ENCODE assay signal across 8 cellular contexts in genomic region chr19:33374406-33374703, GRCh38. TPM values are rescaled to one million over a fixed set of nuclear protein-coding genes. Genes with fewer than 3 reads are reported as not detected.
DNase-seq lines count a peak whose midpoint lies in the region; ATAC-seq, FAIRE-seq and TF ChIP-seq lines count a peak whose summit lies in the region.

No MANE protein-coding gene starts in this region.

- H2AK5ac ChIP-seq in H1 (ENCODE audit: low read depth, low read length): no peak overlapping the region

- peaks cover 26 to 53% of the 10 kb centered on the region in 2 experiments for H3K79me2 ChIP-seq in H1 (ENCODE audit: control insufficient read depth in 1 of 2, insufficient read depth in 2 of 2, low read length in 2 of 2)

- H3K27me3 ChIP-seq in SJCRH30 (no peaks in the 10 kb centered on the region), H1 (replicated peaks in 1 of 4; ENCODE audit: control insufficient read depth in 3 of 4, extremely low read depth in 1 of 4, insufficient read depth in 3 of 4, low read length in 3 of 4) (no peaks in the 10 kb centered on the region)

- no peak overlapping the region for H2BK20ac ChIP-seq in H1 (ENCODE audit: low read length)

- no peak overlapping the region for H3K4ac ChIP-seq in H1 (replicated peaks; ENCODE audit: insufficient read length, low read depth, low read length)

- peaks cover 26 to 59% (median 52%) of the 10 kb centered on the region in 4 donors for H3K4me1 Mint-ChIP-seq in naive thymus-derived CD8-positive, alpha-beta T cell

- H2BK5ac ChIP-seq in H1 (ENCODE audit: low read depth, low read length): no peak overlapping the region

- no peak overlapping the region for H2BK15ac ChIP-seq in H1 (ENCODE audit: low read length)

- peak; percentile 35 for DNase-seq in stimulated activated CD4-positive, alpha-beta T cell treated with anti-CD3 and anti-CD28 coated beads, Interleukin-15, amount 100 ng/mL, for 24 hours
- DNase-seq in stimulated activated CD4-positive, alpha-beta T cell treated with anti-CD3 and anti-CD28 coated beads, Interleukin-1b, Interleukin-23, amount 100 ng/mL, for 48 hours: no peak
- peak; percentile 47 to 59 for DNase-seq in SJCRH30
- no peak for DNase-seq in H1 (ENCODE audit: low read depth in 1 of 2, low spot score in 2 of 2)
- DNase-seq in naive thymus-derived CD8-positive, alpha-beta T cell: no peak
- DNase-seq in NCI-H226: no peak

- H3K4me3 Mint-ChIP-seq in naive thymus-derived CD8-positive, alpha-beta T cell: peak overlapping the region; percentile 82 to 98 (median 90)

- CTCF ChIA-PET in H1 (lab: Charles Lee; ENCODE audit: partially characterized antibody): interaction anchor here (0.6 to 1.6 kb wide), 9 partner anchors 10 to 160 kb away, joined by 3 to 6 read pairs (median 3); no protein-coding TSS in a partner anchor

- ATAC-seq in naive thymus-derived CD8-positive, alpha-beta T cell: no peak
- ATAC-seq in HG03571 (IDR thresholded peaks at IDR 0.05; ENCODE audit: unreplicated experiment) (no peak), HG02571 (IDR thresholded peaks at IDR 0.05; ENCODE audit: unreplicated experiment) (no peak)

- TF ChIP-seq CTCF in H1 (IDR thresholded peaks at IDR 0.05; ENCODE audit: control extremely low read depth in 1 of 3, insufficient read depth in 1 of 3, low read depth in 1 of 3, low read length in 3 of 3): no peak

- H3K18ac ChIP-seq in H1 (ENCODE audit: extremely low read depth, low read length): no peak overlapping the region

- H3K27ac Mint-ChIP-seq in naive thymus-derived CD8-positive, alpha-beta T cell: peak overlapping the region; percentile 58 to 92 (median 86)

- peaks cover 11% of the 10 kb centered on the region for H3K79me1 ChIP-seq in H1 (ENCODE audit: low read depth, low read length)

- POLR2A ChIA-PET in H1 (lab: Charles Lee; ENCODE audit: partially characterized antibody): interaction anchor here (0.8 to 6.1 kb wide), 35 partner anchors 10 to 229 kb away, joined by 3 to 87 read pairs (median 4); partner anchors contain the start of gene CEBPA
- POLR2A ChIA-PET in naive thymus-derived CD8-positive, alpha-beta T cell (lab: Charles Lee): interaction anchor here (0.9 to 4.6 kb wide), 9 partner anchors 10 to 793 kb away, joined by 3 to 27 read pairs (median 3); partner anchors contain the start of genes ANKRD27, CEBPA and PDCD5

- H3K27ac ChIP-seq in SJCRH30: peak overlapping the region; percentile 41; the same call in 1 of the 2 replicates
- no peak overlapping the region for H3K27ac ChIP-seq in H1 (ENCODE audit: low read depth, low read length)

- no peak overlapping the region for H3K56ac ChIP-seq in H1 (replicated peaks; ENCODE audit: insufficient read length, low read depth, low read length)

- H3K36me3 Mint-ChIP-seq in naive thymus-derived CD8-positive, alpha-beta T cell: peaks cover 0 to 16% (median 7%) of the 10 kb centered on the region in 3 donors

- peak overlapping the region; percentile 85 for H3K4me3 ChIP-seq in SJCRH30
- peak overlapping the region; percentile 73 to 99 (median 83) for H3K4me3 ChIP-seq in H1 (ENCODE audit: extremely low read depth in 1 of 4, insufficient read depth in 2 of 4, low read depth in 3 of 4, low read length in 4 of 4)

- no peak overlapping the region for H4K5ac ChIP-seq in H1 (ENCODE audit: insufficient read length, low read depth, low read length)

- H4K8ac ChIP-seq in H1 (ENCODE audit: extremely low read depth, insufficient read depth, low read length): no peak overlapping the region

- FAIRE-seq in H1 (lab: Jason Lieb, UNC): no peak

- 4% methylated on average over 12 of the region's 12 CpGs; no CpG with 5 or more reads in 1 of the 2 experiments for WGBS in H1 (ENCODE audit: extremely low coverage in 1 of 2, insufficient coverage in 1 of 2, insufficient read length in 1 of 2, insufficient replicate concordance in 2 of 2, low coverage in 1 of 2, low lambda C conversion rate in 2 of 2, missing lambda C conversion rate in 1 of 2), 2 experiments

- H3K23me2 ChIP-seq in H1 (ENCODE audit: low read depth, low read length): peaks cover 6% of the 10 kb centered on the region

- no peaks in the 10 kb centered on the region for H3K27me3 Mint-ChIP-seq in naive thymus-derived CD8-positive, alpha-beta T cell

- H3K36me3 ChIP-seq in SJCRH30: peaks cover 3% of the 10 kb centered on the region
- H3K36me3 ChIP-seq in H1 (ENCODE audit: control insufficient read depth in 2 of 4, insufficient read depth in 4 of 4, low read length in 3 of 4): peaks cover 0 to 1% (median under 1%) of the 10 kb centered on the region in 4 experiments; a peak in 3 of 8 replicates

- peak overlapping the region; percentile 79 to 96 (median 90) for H3K9ac ChIP-seq in H1 (replicated peaks in 1 of 4; ENCODE audit: extremely low read depth in 1 of 4, low read depth in 3 of 4, low read length in 3 of 4)

- H2BK120ac ChIP-seq in H1 (replicated peaks; ENCODE audit: low read depth, low read length): no peak overlapping the region

- no peak overlapping the region for H2AFZ ChIP-seq in H1 (ENCODE audit: low read length)

- TF ChIP-seq POLR2A in H1 (IDR thresholded peaks at IDR 0.05; ENCODE audit: control extremely low read depth in 1 of 2, low read depth in 2 of 2, low read length in 2 of 2): no peak

- TF ChIP-seq RAD21 in H1 (IDR thresholded peaks at IDR 0.05 in 1 of 2, conservative IDR thresholded peaks at IDR 0.05 in 1 of 2; ENCODE audit: low read depth in 2 of 2, low read length in 2 of 2): no peak

- no peak overlapping the region for H4K91ac ChIP-seq in H1 (replicated peaks; ENCODE audit: insufficient read length, low read length)

- peaks cover 30 to 31% of the 10 kb centered on the region in 2 experiments for H4K20me1 ChIP-seq in H1 (replicated peaks in 1 of 2; ENCODE audit: control insufficient read depth in 1 of 2, insufficient read depth in 2 of 2, low read length in 2 of 2)

- H3K9me3 Mint-ChIP-seq in naive thymus-derived CD8-positive, alpha-beta T cell: no peaks in the 10 kb centered on the region

- H3K14ac ChIP-seq in H1 (ENCODE audit: insufficient read length): no peak overlapping the region

- H3K9me3 ChIP-seq in SJCRH30 (replicated peaks) (no peaks in the 10 kb centered on the region), H1 (ENCODE audit: insufficient read depth in 2 of 2, low read depth in 1 of 2, low read length in 1 of 2) (no peaks in the 10 kb centered on the region)

- H3K23ac ChIP-seq in H1 (ENCODE audit: insufficient read length): no peak overlapping the region

- H3K4me1 ChIP-seq in SJCRH30 (no peaks in the 10 kb centered on the region), H1 (replicated peaks in 1 of 4; ENCODE audit: control insufficient read depth in 3 of 4, insufficient read depth in 4 of 4, low read length in 3 of 4) (peaks cover 4 to 12% (median 6%) of the 10 kb centered on the region in 4 experiments; a peak in 6 of 7 replicates)

- H3K4me2 ChIP-seq in H1 (ENCODE audit: insufficient read depth in 1 of 2, low read depth in 2 of 2, low read length in 2 of 2): peak overlapping the region; percentile 65 to 83

- H2BK12ac ChIP-seq in H1 (ENCODE audit: low read depth, low read length): peak overlapping the region; percentile 52; the same call in 1 of the 2 replicates

- TF ChIP-seq EP300 in H1 (IDR thresholded peaks at IDR 0.05; ENCODE audit: borderline replicate concordance in 1 of 2, low read depth in 2 of 2, low read length in 2 of 2): no peak

TF ChIP-seq in H1, 55 proteins besides CTCF, POLR2A, EP300 and RAD21 (continues in another document):
- TF ChIP-seq ASH2L (IDR thresholded peaks at IDR 0.05; ENCODE audit: low read length): no peak
- TF ChIP-seq NRF1 (IDR thresholded peaks at IDR 0.05; ENCODE audit: low read depth, low read length): no peak
- TF ChIP-seq CEBPB (IDR thresholded peaks at IDR 0.05; ENCODE audit: low read depth, low read length): no peak
- no peak for TF ChIP-seq HDAC2 (IDR thresholded peaks at IDR 0.05; ENCODE audit: borderline replicate concordance in 1 of 2, low read depth in 2 of 2, low read length in 2 of 2)
- TF ChIP-seq CBX8 (IDR thresholded peaks at IDR 0.05; ENCODE audit: borderline replicate concordance, low read depth, low read length): no peak
- TF ChIP-seq CHD2 (IDR thresholded peaks at IDR 0.05; ENCODE audit: low read length): no peak
- TF ChIP-seq JUND (IDR thresholded peaks at IDR 0.05; ENCODE audit: low read length): no peak

RNA-seq across cellular contexts. Expression of gene CEBPG, which starts 0.8 kb away (rescaled TPM):
- total RNA-seq in SJCRH30 (2014; rRNA removed; shearing (Covaris generic)): 30.0 and 36.6 TPM in 2 replicates
- 32.7 and 35.4 TPM in 2 replicates for total RNA-seq in H1 (2021; fragmentation: NEBNext Ultra II Directional; extraction: Animal tissue kit (Norgen Biotek cat#: 25700))
- polyA plus RNA-seq in H1 (2011; rRNA removed): 10.9 and 12.3 TPM in 2 replicates
- 20.1 TPM for polyA plus RNA-seq in H1 (2011; cell fraction: cytosol; rRNA removed)
- polyA plus RNA-seq in H1 (2011; cell fraction: nucleus; rRNA removed): 12.8 TPM
- 18.6 to 27.0 TPM (median 20.1 TPM) in 4 replicates for polyA plus RNA-seq in H1 (2012, experiment 1 of 2)
- polyA plus RNA-seq in H1 (2012, experiment 2 of 2): 2.7 TPM
- 16.3 TPM for polyA plus RNA-seq in H1 (2013, experiment 1 of 2)
- 16.9 TPM for polyA plus RNA-seq in H1 (2013, experiment 2 of 2)
- polyA minus RNA-seq in H1 (2011; rRNA and poly(A)+ RNA removed): 23.8 and 26.8 TPM in 2 replicates
- 13.9 TPM for polyA minus RNA-seq in H1 (2011; cell fraction: cytosol; rRNA and poly(A)+ RNA removed)
- 33.7 TPM for polyA minus RNA-seq in H1 (2011; cell fraction: nucleus; rRNA and poly(A)+ RNA removed)
- total RNA-seq in naive thymus-derived CD8-positive, alpha-beta T cell: 10 to 100 TPM; 29.4 to 30.0 TPM
- polyA plus RNA-seq in naive thymus-derived CD8-positive, alpha-beta T cell: 1 to 10 TPM; 4.5 to 9.3 (median 4.8) TPM

Comparison
In these comparisons a context has a peak if more than half of its experiments do, and no peak if none do; other contexts are left out.
1. DNase-seq: peak in stimulated activated CD4-positive, alpha-beta T cell treated with anti-CD3 and anti-CD28 coated beads, Interleukin-15, amount 100 ng/mL, for 24 hours (single experiment) and SJCRH30 (2 of 2); none in stimulated activated CD4-positive, alpha-beta T cell treated with anti-CD3 and anti-CD28 coated beads, Interleukin-1b, Interleukin-23, amount 100 ng/mL, for 48 hours (single experiment), H1 (0 of 2), naive thymus-derived CD8-positive, alpha-beta T cell (0 of 10) and NCI-H226 (single experiment).